ENCODE assay signal across 20 cellular contexts in genomic region chr14:95841680-95842079, GRCh38. TPM values are rescaled to one million over a fixed set of nuclear protein-coding genes. Genes with fewer than 3 reads are reported as not detected.
A peak's percentile ranks its signal among the peaks of the same experiment; 100 is the strongest.
DNase-seq lines count a peak whose midpoint lies in the region; ATAC-seq and TF ChIP-seq lines count a peak whose summit lies in the region.
"Had no signal": no experiment of that assay in that cellular context is flagged by ENCODE, and none has a peak within 500 bp of the region (broad histone marks: within the 10 kb centered on the region; RNA-seq: fewer than 3 reads in every experiment).

No MANE protein-coding gene starts in this region.

- POLR2A ChIA-PET in MCF 10A (lab: Yijun Ruan, JAX), result no interaction called here

- peak; percentile 27 for DNase-seq in NCI-H1105 treated with DMSO at 0.1 percent for 48 hours (lab: John Stamatoyannopoulos, UW)
- no peak for DNase-seq in NCI-H1105 (lab: John Stamatoyannopoulos, UW)
- DNase-seq in MCF 10A (ENCODE audit: unreplicated experiment), result peak; percentile 6
- no peak for DNase-seq in mammary epithelial cell
- peak; percentile 87 for DNase-seq in esophagus muscularis mucosa (ENCODE audit: extremely low spot score)
- no peak for DNase-seq in DMS79 treated with DMSO at 0.1 percent for 48 hours (lab: John Stamatoyannopoulos, UW)
- DNase-seq: C1 segment of cervical spinal cord; Calu3; CD4-positive, alpha-beta memory T cell; EL; GDM1; GM23248; H7; HCEC 1CT had no signal

- BruUV-seq in MCF 10A (replicated peaks; lab: Mats Ljungman, UMichigan) (no TSS peak), mammary epithelial cell (replicated peaks; lab: Mats Ljungman, UMichigan) (no TSS peak)

- no peak overlapping the region for H3K27ac Mint-ChIP-seq in MCF 10A (ENCODE audit: low read depth, unreplicated experiment)
- H3K27ac Mint-ChIP-seq: CD4-positive, alpha-beta memory T cell had no signal

- H3K4me2 ChIP-seq in mammary epithelial cell (ENCODE audit: insufficient read depth, low read depth, low read length) (no peak overlapping the region), parathyroid adenoma (ENCODE audit: low read length) (no peak overlapping the region)

- TF ChIP-seq POLR2A in esophagus muscularis mucosa (IDR thresholded peaks at IDR 0.05; ENCODE audit: low read depth), result no peak

- H3K4me3 ChIP-seq in mammary epithelial cell (replicated peaks in 1 of 3; ENCODE audit: insufficient read depth in 1 of 3, low read depth in 2 of 3, low read length in 3 of 3), result no peak overlapping the region
- H3K4me3 ChIP-seq in esophagus muscularis mucosa, result no peak overlapping the region
- no peak overlapping the region for H3K4me3 ChIP-seq in parathyroid adenoma (ENCODE audit: low read depth, low read length)
- H3K4me3 ChIP-seq: GM12878, GM23248 had no signal

- H3K9ac ChIP-seq in mammary epithelial cell (ENCODE audit: insufficient read depth, low read length) (no peak overlapping the region), parathyroid adenoma (no peak overlapping the region)
- H3K9ac ChIP-seq: GM23248 had no signal

- TF ChIP-seq CTCF in MCF 10A (IDR thresholded peaks at IDR 0.05; ENCODE audit: unreplicated experiment) (no peak), mammary epithelial cell (conservative IDR thresholded peaks at IDR 0.05 in 1 of 2, IDR thresholded peaks at IDR 0.05 in 1 of 2; ENCODE audit: extremely low read depth in 1 of 2, insufficient read depth in 1 of 2, low read depth in 1 of 2, low read length in 2 of 2) (no peak), esophagus muscularis mucosa (IDR thresholded peaks at IDR 0.05) (no peak), parathyroid adenoma (IDR thresholded peaks at IDR 0.05) (no peak)

- no peaks in the 10 kb centered on the region for H3K4me1 Mint-ChIP-seq in MCF 10A (ENCODE audit: insufficient read depth, unreplicated experiment)
- H3K4me1 Mint-ChIP-seq: CD4-positive, alpha-beta memory T cell had no signal

- TF ChIP-seq EP300 in esophagus muscularis mucosa (IDR thresholded peaks at IDR 0.05), result no peak

- H3K27ac ChIP-seq in mammary epithelial cell (ENCODE audit: insufficient read depth, low read depth, low read length) (no peak overlapping the region), esophagus muscularis mucosa (replicated peaks in 1 of 4) (no peak overlapping the region), parathyroid adenoma (peak overlapping the region; percentile 85)
- H3K27ac ChIP-seq: GM23248 had no signal

- H3K9me3 ChIP-seq in mammary epithelial cell (replicated peaks; ENCODE audit: insufficient read depth, low read length) (no peaks in the 10 kb centered on the region), esophagus muscularis mucosa (no peaks in the 10 kb centered on the region), parathyroid adenoma (ENCODE audit: control insufficient read depth, low read length) (no peaks in the 10 kb centered on the region)

- no peak overlapping the region for H2AFZ ChIP-seq in mammary epithelial cell (ENCODE audit: low read depth, low read length)
- H2AFZ ChIP-seq in parathyroid adenoma, result peak overlapping the region; percentile 1
- H2AFZ ChIP-seq: GM23248 had no signal

- no peaks in the 10 kb centered on the region for H4K20me1 ChIP-seq in mammary epithelial cell (ENCODE audit: insufficient read depth, low read length)

- H3K27me3 ChIP-seq in mammary epithelial cell (ENCODE audit: insufficient read depth, low read length), result no peaks in the 10 kb centered on the region
- peaks cover 0 to 8% (median 0%) of the 10 kb centered on the region in 4 donors for H3K27me3 ChIP-seq in esophagus muscularis mucosa
- H3K27me3 ChIP-seq in parathyroid adenoma (ENCODE audit: control insufficient read depth, insufficient read depth, low read length), result no peaks in the 10 kb centered on the region

- CTCF ChIA-PET in MCF 10A (lab: Yijun Ruan, JAX), result no interaction called here
- CTCF ChIA-PET in mammary epithelial cell (lab: Charles Lee; ENCODE audit: low non-redundant PET), result no interaction called here

- H3K79me2 ChIP-seq in mammary epithelial cell (ENCODE audit: insufficient read depth, low read length) (no peaks in the 10 kb centered on the region), parathyroid adenoma (no peaks in the 10 kb centered on the region)

- intact Hi-C loops in MCF 10A (cut with micrococcal nuclease), result no loop called here
- intact Hi-C loops in mammary epithelial cell (cut with micrococcal nuclease), result no loop called here
- intact Hi-C loops in esophagus muscularis mucosa (cut with DNase I), result no loop called here

- H3K4me3 Mint-ChIP-seq in MCF 10A (ENCODE audit: unreplicated experiment), result no peak overlapping the region
- H3K4me3 Mint-ChIP-seq: CD4-positive, alpha-beta memory T cell had no signal

- 29% methylated on average over 1 of the region's 1 CpG for WGBS in mammary epithelial cell (ENCODE audit: low coverage, missing lambda C conversion rate)
- WGBS in esophagus muscularis mucosa, result 50% methylated on average over 1 of the region's 1 CpG

- no peaks in the 10 kb centered on the region for H3K36me3 Mint-ChIP-seq in MCF 10A (ENCODE audit: insufficient read depth, unreplicated experiment)
- H3K36me3 Mint-ChIP-seq: CD4-positive, alpha-beta memory T cell had no signal

- H3K27me3 Mint-ChIP-seq in MCF 10A (ENCODE audit: insufficient read depth, unreplicated experiment), result peaks cover 32% of the 10 kb centered on the region

- no peaks in the 10 kb centered on the region for H3K9me3 Mint-ChIP-seq in MCF 10A (ENCODE audit: unreplicated experiment)

- H3K36me3 ChIP-seq in mammary epithelial cell (ENCODE audit: insufficient read depth, low read length) (no peaks in the 10 kb centered on the region), esophagus muscularis mucosa (no peaks in the 10 kb centered on the region), parathyroid adenoma (ENCODE audit: control insufficient read depth, insufficient read depth, low read length) (no peaks in the 10 kb centered on the region)

- dilution Hi-C loops in mammary epithelial cell (cut with HindIII; ENCODE audit: low sequenced_read_pairs), result no loop called here

- H3K4me1 ChIP-seq in mammary epithelial cell (ENCODE audit: insufficient read depth, low read length) (no peaks in the 10 kb centered on the region), esophagus muscularis mucosa (no peaks in the 10 kb centered on the region), parathyroid adenoma (peaks cover 55% of the 10 kb centered on the region)

- ATAC-seq in HG02678 (IDR thresholded peaks at IDR 0.05; ENCODE audit: unreplicated experiment), result no peak
- ATAC-seq: GM12878 had no signal

- in situ Hi-C loops in mammary epithelial cell (cut with MboI; ENCODE audit: low sequenced_read_pairs in 2 of 2), result no loop called here

RNA-seq across cellular contexts. Expression of gene TUNAR, which starts 35.0 kb away (rescaled TPM):
- total RNA-seq in MCF 10A (2022) (not detected in 2 replicates), mammary epithelial cell (not detected), esophagus muscularis mucosa (under 1 TPM in 1 of 4 donors, not detected in 3; 0.13 TPM)
- not detected for polyA plus RNA-seq in mammary epithelial cell
- polyA minus RNA-seq in mammary epithelial cell, result not detected
- total RNA-seq: A172; A673; Calu3; CD4-positive, alpha-beta memory T cell; GM12878; GM23248 had no signal
- polyA plus RNA-seq: BJ; CD4-positive, alpha-beta memory T cell; GM23248 had no signal

Comparison
In these comparisons a context has a peak if more than half of its experiments do, and no peak if none do; other contexts are left out.
1. DNase-seq: peak in NCI-H1105 treated with DMSO at 0.1 percent for 48 hours (single experiment), MCF 10A (single experiment) and esophagus muscularis mucosa (single experiment); none in NCI-H1105 (single experiment), mammary epithelial cell (single experiment) and DMS79 treated with DMSO at 0.1 percent for 48 hours (single experiment).